ENCODE assay signal across 1 cellular context in genomic region chr3:43055806-43056770, GRCh38.
TF ChIP-seq lines count a peak whose summit lies in the region.

No MANE protein-coding gene starts in this region.

TF ChIP-seq in K562, 482 proteins besides CTCF, POLR2A, EP300 and RAD21:
- no peak for TF ChIP-seq ZSCAN29 (IDR thresholded peaks at IDR 0.05)
TF ChIP-seq in K562: peak in this region for 0.
